1 cellular context compared by ENCODE assay signal in the genomic region with DNA sequence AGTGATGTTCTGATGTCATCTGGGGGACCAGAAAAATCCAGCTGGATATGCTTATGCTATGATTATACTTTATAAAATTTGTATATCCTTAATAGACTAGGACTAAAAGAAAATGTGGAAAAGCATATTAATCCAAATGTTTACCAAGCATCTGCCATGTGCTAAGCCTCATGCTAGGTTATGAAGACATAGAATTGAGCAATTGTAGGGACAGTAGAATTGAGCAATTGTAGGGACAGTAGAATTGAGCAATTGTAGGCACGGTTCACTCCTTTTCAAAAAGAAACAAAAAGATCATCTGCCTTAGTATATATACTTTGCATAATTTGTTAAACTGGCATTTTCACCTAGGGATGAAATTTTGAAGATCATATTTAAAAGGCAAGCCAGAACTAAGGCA.
TF ChIP-seq lines count a peak whose summit lies in the region.

No MANE protein-coding gene starts in this region.

TF ChIP-seq in HepG2, 621 proteins besides CTCF, POLR2A, EP300 and RAD21 (continued from another document and continues in another):
- TF ChIP-seq ZFAT (CRISPR knock-in tag; conservative IDR thresholded peaks at IDR 0.05) (no peak), MTA1 (CRISPR knock-in tag; IDR thresholded peaks at IDR 0.05; ENCODE audit: borderline replicate concordance) (no peak), KLF13 (CRISPR knock-in tag; IDR thresholded peaks at IDR 0.05) (no peak), MED1 (CRISPR knock-in tag; IDR thresholded peaks at IDR 0.05) (no peak), SMARCC2 (IDR thresholded peaks at IDR 0.05) (no peak), RFX5 (IDR thresholded peaks at IDR 0.05; ENCODE audit: low read depth, low read length) (no peak), SALL2 (CRISPR knock-in tag; IDR thresholded peaks at IDR 0.05) (no peak), HNRNPUL1 (IDR thresholded peaks at IDR 0.05; ENCODE audit: low read depth, low read length) (no peak), GPN1 (CRISPR knock-in tag; IDR thresholded peaks at IDR 0.05; ENCODE audit: borderline replicate concordance) (no peak), ZFX (CRISPR knock-in tag; IDR thresholded peaks at IDR 0.05; ENCODE audit: low read depth) (no peak), ZNF501 (CRISPR knock-in tag; IDR thresholded peaks at IDR 0.05) (no peak), ZNF282 (IDR thresholded peaks at IDR 0.05; ENCODE audit: partially characterized antibody) (no peak), NCOA1 (CRISPR knock-in tag; IDR thresholded peaks at IDR 0.05) (no peak), RFX1 (IDR thresholded peaks at IDR 0.05) (no peak), JUNB (CRISPR knock-in tag; IDR thresholded peaks at IDR 0.05; ENCODE audit: borderline replicate concordance) (no peak), NONO (IDR thresholded peaks at IDR 0.05) (no peak), NONO (CRISPR knock-in tag; conservative IDR thresholded peaks at IDR 0.05) (0 out of 2 replicates have a peak, but pooled peaks have one; percentile 24), ZNF546 (CRISPR knock-in tag; conservative IDR thresholded peaks at IDR 0.05) (no peak), KLF12 (CRISPR knock-in tag; IDR thresholded peaks at IDR 0.05; ENCODE audit: borderline replicate concordance) (no peak), THAP11 (CRISPR knock-in tag; IDR thresholded peaks at IDR 0.05) (peak; percentile 71), ZSCAN29 (CRISPR knock-in tag; conservative IDR thresholded peaks at IDR 0.05) (no peak), MLLT10 (CRISPR knock-in tag; IDR thresholded peaks at IDR 0.05) (no peak), ZNF761 (CRISPR knock-in tag; conservative IDR thresholded peaks at IDR 0.05) (no peak)
- TF ChIP-seq, protein P1, sequence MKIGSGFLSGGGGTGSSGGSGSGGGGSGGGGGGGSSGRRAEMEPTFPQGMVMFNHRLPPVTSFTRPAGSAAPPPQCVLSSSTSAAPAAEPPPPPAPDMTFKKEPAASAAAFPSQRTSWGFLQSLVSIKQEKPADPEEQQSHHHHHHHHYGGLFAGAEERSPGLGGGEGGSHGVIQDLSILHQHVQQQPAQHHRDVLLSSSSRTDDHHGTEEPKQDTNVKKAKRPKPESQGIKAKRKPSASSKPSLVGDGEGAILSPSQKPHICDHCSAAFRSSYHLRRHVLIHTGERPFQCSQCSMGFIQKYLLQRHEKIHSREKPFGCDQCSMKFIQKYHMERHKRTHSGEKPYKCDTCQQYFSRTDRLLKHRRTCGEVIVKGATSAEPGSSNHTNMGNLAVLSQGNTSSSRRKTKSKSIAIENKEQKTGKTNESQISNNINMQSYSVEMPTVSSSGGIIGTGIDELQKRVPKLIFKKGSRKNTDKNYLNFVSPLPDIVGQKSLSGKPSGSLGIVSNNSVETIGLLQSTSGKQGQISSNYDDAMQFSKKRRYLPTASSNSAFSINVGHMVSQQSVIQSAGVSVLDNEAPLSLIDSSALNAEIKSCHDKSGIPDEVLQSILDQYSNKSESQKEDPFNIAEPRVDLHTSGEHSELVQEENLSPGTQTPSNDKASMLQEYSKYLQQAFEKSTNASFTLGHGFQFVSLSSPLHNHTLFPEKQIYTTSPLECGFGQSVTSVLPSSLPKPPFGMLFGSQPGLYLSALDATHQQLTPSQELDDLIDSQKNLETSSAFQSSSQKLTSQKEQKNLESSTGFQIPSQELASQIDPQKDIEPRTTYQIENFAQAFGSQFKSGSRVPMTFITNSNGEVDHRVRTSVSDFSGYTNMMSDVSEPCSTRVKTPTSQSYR (CRISPR knock-in tag; IDR thresholded peaks at IDR 0.05; ENCODE audit: borderline replicate concordance) = peak; percentile 52; the same call in 1 of the 2 replicates
- TF ChIP-seq, protein P2, sequence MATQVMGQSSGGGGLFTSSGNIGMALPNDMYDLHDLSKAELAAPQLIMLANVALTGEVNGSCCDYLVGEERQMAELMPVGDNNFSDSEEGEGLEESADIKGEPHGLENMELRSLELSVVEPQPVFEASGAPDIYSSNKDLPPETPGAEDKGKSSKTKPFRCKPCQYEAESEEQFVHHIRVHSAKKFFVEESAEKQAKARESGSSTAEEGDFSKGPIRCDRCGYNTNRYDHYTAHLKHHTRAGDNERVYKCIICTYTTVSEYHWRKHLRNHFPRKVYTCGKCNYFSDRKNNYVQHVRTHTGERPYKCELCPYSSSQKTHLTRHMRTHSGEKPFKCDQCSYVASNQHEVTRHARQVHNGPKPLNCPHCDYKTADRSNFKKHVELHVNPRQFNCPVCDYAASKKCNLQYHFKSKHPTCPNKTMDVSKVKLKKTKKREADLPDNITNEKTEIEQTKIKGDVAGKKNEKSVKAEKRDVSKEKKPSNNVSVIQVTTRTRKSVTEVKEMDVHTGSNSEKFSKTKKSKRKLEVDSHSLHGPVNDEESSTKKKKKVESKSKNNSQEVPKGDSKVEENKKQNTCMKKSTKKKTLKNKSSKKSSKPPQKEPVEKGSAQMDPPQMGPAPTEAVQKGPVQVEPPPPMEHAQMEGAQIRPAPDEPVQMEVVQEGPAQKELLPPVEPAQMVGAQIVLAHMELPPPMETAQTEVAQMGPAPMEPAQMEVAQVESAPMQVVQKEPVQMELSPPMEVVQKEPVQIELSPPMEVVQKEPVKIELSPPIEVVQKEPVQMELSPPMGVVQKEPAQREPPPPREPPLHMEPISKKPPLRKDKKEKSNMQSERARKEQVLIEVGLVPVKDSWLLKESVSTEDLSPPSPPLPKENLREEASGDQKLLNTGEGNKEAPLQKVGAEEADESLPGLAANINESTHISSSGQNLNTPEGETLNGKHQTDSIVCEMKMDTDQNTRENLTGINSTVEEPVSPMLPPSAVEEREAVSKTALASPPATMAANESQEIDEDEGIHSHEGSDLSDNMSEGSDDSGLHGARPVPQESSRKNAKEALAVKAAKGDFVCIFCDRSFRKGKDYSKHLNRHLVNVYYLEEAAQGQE (IDR thresholded peaks at IDR 0.05; ENCODE audit: borderline replicate concordance in 1 of 2, low read depth in 1 of 2, low read length in 2 of 2) = no peak
- TF ChIP-seq, protein P3, sequence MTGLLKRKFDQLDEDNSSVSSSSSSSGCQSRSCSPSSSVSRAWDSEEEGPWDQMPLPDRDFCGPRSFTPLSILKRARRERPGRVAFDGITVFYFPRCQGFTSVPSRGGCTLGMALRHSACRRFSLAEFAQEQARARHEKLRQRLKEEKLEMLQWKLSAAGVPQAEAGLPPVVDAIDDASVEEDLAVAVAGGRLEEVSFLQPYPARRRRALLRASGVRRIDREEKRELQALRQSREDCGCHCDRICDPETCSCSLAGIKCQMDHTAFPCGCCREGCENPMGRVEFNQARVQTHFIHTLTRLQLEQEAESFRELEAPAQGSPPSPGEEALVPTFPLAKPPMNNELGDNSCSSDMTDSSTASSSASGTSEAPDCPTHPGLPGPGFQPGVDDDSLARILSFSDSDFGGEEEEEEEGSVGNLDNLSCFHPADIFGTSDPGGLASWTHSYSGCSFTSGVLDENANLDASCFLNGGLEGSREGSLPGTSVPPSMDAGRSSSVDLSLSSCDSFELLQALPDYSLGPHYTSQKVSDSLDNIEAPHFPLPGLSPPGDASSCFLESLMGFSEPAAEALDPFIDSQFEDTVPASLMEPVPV (CRISPR knock-in tag; IDR thresholded peaks at IDR 0.05) = no peak
- TF ChIP-seq, protein P4, sequence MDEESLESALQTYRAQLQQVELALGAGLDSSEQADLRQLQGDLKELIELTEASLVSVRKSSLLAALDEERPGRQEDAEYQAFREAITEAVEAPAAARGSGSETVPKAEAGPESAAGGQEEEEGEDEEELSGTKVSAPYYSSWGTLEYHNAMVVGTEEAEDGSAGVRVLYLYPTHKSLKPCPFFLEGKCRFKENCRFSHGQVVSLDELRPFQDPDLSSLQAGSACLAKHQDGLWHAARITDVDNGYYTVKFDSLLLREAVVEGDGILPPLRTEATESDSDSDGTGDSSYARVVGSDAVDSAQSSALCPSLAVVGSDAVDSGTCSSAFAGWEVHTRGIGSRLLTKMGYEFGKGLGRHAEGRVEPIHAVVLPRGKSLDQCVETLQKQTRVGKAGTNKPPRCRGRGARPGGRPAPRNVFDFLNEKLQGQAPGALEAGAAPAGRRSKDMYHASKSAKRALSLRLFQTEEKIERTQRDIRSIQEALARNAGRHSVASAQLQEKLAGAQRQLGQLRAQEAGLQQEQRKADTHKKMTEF (CRISPR knock-in tag; IDR thresholded peaks at IDR 0.05) = peak; percentile 53; the same call in 1 of the 2 replicates
- TF ChIP-seq, protein P5, sequence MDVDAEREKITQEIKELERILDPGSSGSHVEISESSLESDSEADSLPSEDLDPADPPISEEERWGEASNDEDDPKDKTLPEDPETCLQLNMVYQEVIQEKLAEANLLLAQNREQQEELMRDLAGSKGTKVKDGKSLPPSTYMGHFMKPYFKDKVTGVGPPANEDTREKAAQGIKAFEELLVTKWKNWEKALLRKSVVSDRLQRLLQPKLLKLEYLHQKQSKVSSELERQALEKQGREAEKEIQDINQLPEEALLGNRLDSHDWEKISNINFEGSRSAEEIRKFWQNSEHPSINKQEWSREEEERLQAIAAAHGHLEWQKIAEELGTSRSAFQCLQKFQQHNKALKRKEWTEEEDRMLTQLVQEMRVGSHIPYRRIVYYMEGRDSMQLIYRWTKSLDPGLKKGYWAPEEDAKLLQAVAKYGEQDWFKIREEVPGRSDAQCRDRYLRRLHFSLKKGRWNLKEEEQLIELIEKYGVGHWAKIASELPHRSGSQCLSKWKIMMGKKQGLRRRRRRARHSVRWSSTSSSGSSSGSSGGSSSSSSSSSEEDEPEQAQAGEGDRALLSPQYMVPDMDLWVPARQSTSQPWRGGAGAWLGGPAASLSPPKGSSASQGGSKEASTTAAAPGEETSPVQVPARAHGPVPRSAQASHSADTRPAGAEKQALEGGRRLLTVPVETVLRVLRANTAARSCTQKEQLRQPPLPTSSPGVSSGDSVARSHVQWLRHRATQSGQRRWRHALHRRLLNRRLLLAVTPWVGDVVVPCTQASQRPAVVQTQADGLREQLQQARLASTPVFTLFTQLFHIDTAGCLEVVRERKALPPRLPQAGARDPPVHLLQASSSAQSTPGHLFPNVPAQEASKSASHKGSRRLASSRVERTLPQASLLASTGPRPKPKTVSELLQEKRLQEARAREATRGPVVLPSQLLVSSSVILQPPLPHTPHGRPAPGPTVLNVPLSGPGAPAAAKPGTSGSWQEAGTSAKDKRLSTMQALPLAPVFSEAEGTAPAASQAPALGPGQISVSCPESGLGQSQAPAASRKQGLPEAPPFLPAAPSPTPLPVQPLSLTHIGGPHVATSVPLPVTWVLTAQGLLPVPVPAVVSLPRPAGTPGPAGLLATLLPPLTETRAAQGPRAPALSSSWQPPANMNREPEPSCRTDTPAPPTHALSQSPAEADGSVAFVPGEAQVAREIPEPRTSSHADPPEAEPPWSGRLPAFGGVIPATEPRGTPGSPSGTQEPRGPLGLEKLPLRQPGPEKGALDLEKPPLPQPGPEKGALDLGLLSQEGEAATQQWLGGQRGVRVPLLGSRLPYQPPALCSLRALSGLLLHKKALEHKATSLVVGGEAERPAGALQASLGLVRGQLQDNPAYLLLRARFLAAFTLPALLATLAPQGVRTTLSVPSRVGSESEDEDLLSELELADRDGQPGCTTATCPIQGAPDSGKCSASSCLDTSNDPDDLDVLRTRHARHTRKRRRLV (CRISPR knock-in tag; IDR thresholded peaks at IDR 0.05) = no peak
- TF ChIP-seq, protein P6, sequence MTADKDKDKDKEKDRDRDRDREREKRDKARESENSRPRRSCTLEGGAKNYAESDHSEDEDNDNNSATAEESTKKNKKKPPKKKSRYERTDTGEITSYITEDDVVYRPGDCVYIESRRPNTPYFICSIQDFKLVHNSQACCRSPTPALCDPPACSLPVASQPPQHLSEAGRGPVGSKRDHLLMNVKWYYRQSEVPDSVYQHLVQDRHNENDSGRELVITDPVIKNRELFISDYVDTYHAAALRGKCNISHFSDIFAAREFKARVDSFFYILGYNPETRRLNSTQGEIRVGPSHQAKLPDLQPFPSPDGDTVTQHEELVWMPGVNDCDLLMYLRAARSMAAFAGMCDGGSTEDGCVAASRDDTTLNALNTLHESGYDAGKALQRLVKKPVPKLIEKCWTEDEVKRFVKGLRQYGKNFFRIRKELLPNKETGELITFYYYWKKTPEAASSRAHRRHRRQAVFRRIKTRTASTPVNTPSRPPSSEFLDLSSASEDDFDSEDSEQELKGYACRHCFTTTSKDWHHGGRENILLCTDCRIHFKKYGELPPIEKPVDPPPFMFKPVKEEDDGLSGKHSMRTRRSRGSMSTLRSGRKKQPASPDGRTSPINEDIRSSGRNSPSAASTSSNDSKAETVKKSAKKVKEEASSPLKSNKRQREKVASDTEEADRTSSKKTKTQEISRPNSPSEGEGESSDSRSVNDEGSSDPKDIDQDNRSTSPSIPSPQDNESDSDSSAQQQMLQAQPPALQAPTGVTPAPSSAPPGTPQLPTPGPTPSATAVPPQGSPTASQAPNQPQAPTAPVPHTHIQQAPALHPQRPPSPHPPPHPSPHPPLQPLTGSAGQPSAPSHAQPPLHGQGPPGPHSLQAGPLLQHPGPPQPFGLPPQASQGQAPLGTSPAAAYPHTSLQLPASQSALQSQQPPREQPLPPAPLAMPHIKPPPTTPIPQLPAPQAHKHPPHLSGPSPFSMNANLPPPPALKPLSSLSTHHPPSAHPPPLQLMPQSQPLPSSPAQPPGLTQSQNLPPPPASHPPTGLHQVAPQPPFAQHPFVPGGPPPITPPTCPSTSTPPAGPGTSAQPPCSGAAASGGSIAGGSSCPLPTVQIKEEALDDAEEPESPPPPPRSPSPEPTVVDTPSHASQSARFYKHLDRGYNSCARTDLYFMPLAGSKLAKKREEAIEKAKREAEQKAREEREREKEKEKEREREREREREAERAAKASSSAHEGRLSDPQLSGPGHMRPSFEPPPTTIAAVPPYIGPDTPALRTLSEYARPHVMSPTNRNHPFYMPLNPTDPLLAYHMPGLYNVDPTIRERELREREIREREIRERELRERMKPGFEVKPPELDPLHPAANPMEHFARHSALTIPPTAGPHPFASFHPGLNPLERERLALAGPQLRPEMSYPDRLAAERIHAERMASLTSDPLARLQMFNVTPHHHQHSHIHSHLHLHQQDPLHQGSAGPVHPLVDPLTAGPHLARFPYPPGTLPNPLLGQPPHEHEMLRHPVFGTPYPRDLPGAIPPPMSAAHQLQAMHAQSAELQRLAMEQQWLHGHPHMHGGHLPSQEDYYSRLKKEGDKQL (CRISPR knock-in tag; IDR thresholded peaks at IDR 0.05; ENCODE audit: low read depth) = no peak
- TF ChIP-seq, protein P7, sequence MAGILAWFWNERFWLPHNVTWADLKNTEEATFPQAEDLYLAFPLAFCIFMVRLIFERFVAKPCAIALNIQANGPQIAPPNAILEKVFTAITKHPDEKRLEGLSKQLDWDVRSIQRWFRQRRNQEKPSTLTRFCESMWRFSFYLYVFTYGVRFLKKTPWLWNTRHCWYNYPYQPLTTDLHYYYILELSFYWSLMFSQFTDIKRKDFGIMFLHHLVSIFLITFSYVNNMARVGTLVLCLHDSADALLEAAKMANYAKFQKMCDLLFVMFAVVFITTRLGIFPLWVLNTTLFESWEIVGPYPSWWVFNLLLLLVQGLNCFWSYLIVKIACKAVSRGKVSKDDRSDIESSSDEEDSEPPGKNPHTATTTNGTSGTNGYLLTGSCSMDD (CRISPR knock-in tag; IDR thresholded peaks at IDR 0.05) = no peak
- TF ChIP-seq, protein P8, sequence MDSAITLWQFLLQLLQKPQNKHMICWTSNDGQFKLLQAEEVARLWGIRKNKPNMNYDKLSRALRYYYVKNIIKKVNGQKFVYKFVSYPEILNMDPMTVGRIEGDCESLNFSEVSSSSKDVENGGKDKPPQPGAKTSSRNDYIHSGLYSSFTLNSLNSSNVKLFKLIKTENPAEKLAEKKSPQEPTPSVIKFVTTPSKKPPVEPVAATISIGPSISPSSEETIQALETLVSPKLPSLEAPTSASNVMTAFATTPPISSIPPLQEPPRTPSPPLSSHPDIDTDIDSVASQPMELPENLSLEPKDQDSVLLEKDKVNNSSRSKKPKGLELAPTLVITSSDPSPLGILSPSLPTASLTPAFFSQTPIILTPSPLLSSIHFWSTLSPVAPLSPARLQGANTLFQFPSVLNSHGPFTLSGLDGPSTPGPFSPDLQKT (CRISPR knock-in tag; IDR thresholded peaks at IDR 0.05; ENCODE audit: borderline replicate concordance) = no peak
